ENCODE assay signal across 9 cellular contexts in genomic region chr22:25134028-25134427, GRCh38.
DNase-seq lines count a peak whose midpoint lies in the region; ATAC-seq and TF ChIP-seq lines count a peak whose summit lies in the region.
"Had no signal": no experiment of that assay in that cellular context is flagged by ENCODE, and none has a peak within 500 bp of the region (broad histone marks: within the 10 kb centered on the region; RNA-seq: fewer than 3 reads in every experiment).

No MANE protein-coding gene starts in this region.

- H3K4me3 Mint-ChIP-seq in neural progenitor cell = no peak overlapping the region
- no peak overlapping the region for H3K4me3 Mint-ChIP-seq in activated CD4-positive, alpha-beta memory T cell treated with anti-CD3 and anti-CD28 coated beads for 36 hours
- H3K4me3 Mint-ChIP-seq: activated CD8-positive, alpha-beta memory T cell treated with anti-CD3 and anti-CD28 coated beads, Interleukin-2, amount 10 ng/mL, durations not matched to agents 7 days and 5 days; activated naive CD8-positive, alpha-beta T cell treated with anti-CD3 and anti-CD28 coated beads for 36 hours had no signal

- 64% methylated on average over 4 of the region's 4 CpGs for WGBS in hepatocyte (ENCODE audit: low lambda C conversion rate, missing lambda C conversion rate)

- H2AFZ ChIP-seq in hepatocyte (no peak overlapping the region), neural progenitor cell (replicated peaks) (no peak overlapping the region)

- H3K27ac ChIP-seq in SK-N-MC = no peak overlapping the region
- peak overlapping the region; percentile 47 for H3K27ac ChIP-seq in hepatocyte
- peak overlapping the region; percentile 11 for H3K27ac ChIP-seq in stomach smooth muscle (ENCODE audit: low read length)
- H3K27ac ChIP-seq in neural progenitor cell = no peak overlapping the region

- peaks cover 11% of the 10 kb centered on the region for H3K4me1 Mint-ChIP-seq in neural progenitor cell
- peaks cover 2% of the 10 kb centered on the region for H3K4me1 Mint-ChIP-seq in activated CD4-positive, alpha-beta memory T cell treated with anti-CD3 and anti-CD28 coated beads for 36 hours (ENCODE audit: low read depth)

- no peaks in the 10 kb centered on the region for H3K9me3 ChIP-seq in SK-N-MC (ENCODE audit: low read depth, low read length)
- H3K9me3 ChIP-seq in hepatocyte (ENCODE audit: low read depth) = no peaks in the 10 kb centered on the region
- peaks cover 0 to 2% of the 10 kb centered on the region in 2 donors for H3K9me3 ChIP-seq in stomach smooth muscle (ENCODE audit: control insufficient read depth in 2 of 2, low read length in 2 of 2)
- no peaks in the 10 kb centered on the region for H3K9me3 ChIP-seq in neural progenitor cell (ENCODE audit: low read depth)

- DNase-seq in NCI-H1105 treated with DMSO at 0.1 percent for 48 hours (lab: John Stamatoyannopoulos, UW) (peak; percentile 72), SK-N-MC (ENCODE audit: low read depth, low spot score) (peak; percentile 5), hepatocyte (ENCODE audit: low spot score) (no peak), neural progenitor cell (ENCODE audit: low spot score) (no peak)
- DNase-seq in activated CD4-positive, alpha-beta memory T cell treated with anti-CD3 and anti-CD28 coated beads for 36 hours = no peak
- DNase-seq: activated CD8-positive, alpha-beta memory T cell treated with anti-CD3 and anti-CD28 coated beads, Interleukin-2, amount 10 ng/mL, durations not matched to agents 7 days and 5 days; activated naive CD8-positive, alpha-beta T cell treated with anti-CD3 and anti-CD28 coated beads for 36 hours had no signal

- H3K9ac ChIP-seq in SK-N-MC (ENCODE audit: insufficient read length) (no peak overlapping the region), stomach smooth muscle (ENCODE audit: low read length in 2 of 2) (no peak overlapping the region), neural progenitor cell (no peak overlapping the region)

- H3K36me3 ChIP-seq in SK-N-MC (ENCODE audit: insufficient read depth, low read length) = no peaks in the 10 kb centered on the region
- H3K36me3 ChIP-seq in hepatocyte (replicated peaks; ENCODE audit: insufficient read depth, low read depth) = no peaks in the 10 kb centered on the region
- no peaks in the 10 kb centered on the region for H3K36me3 ChIP-seq in stomach smooth muscle (ENCODE audit: control insufficient read depth in 2 of 2, insufficient read depth in 2 of 2, low read length in 2 of 2)
- H3K36me3 ChIP-seq in neural progenitor cell = no peaks in the 10 kb centered on the region

- H4K20me1 ChIP-seq in hepatocyte (ENCODE audit: insufficient read depth, poor library complexity, severe bottlenecking) = no peaks in the 10 kb centered on the region
- H4K20me1 ChIP-seq in neural progenitor cell (ENCODE audit: low read depth) = peaks cover 64% of the 10 kb centered on the region

- H3K4me3 ChIP-seq in SK-N-MC (no peak overlapping the region), hepatocyte (no peak overlapping the region), stomach smooth muscle (ENCODE audit: low read length in 2 of 2) (no peak overlapping the region), neural progenitor cell (no peak overlapping the region)

- POLR2A ChIA-PET in activated CD4-positive, alpha-beta memory T cell treated with anti-CD3 and anti-CD28 coated beads for 36 hours (lab: Charles Lee) = no interaction called here

- H3K27me3 Mint-ChIP-seq in neural progenitor cell (ENCODE audit: insufficient read depth, low read depth) = peaks cover 3% of the 10 kb centered on the region
- no peaks in the 10 kb centered on the region for H3K27me3 Mint-ChIP-seq in activated CD4-positive, alpha-beta memory T cell treated with anti-CD3 and anti-CD28 coated beads for 36 hours
- H3K27me3 Mint-ChIP-seq: activated CD8-positive, alpha-beta memory T cell treated with anti-CD3 and anti-CD28 coated beads, Interleukin-2, amount 10 ng/mL, durations not matched to agents 7 days and 5 days; activated naive CD8-positive, alpha-beta T cell treated with anti-CD3 and anti-CD28 coated beads for 36 hours had no signal

- H3K9me3 Mint-ChIP-seq in neural progenitor cell = no peaks in the 10 kb centered on the region
- no peaks in the 10 kb centered on the region for H3K9me3 Mint-ChIP-seq in activated CD4-positive, alpha-beta memory T cell treated with anti-CD3 and anti-CD28 coated beads for 36 hours
- H3K9me3 Mint-ChIP-seq: activated naive CD8-positive, alpha-beta T cell treated with anti-CD3 and anti-CD28 coated beads for 36 hours had no signal

- TF ChIP-seq CTCF in hepatocyte (IDR thresholded peaks at IDR 0.05; ENCODE audit: poor library complexity) (no peak), neural progenitor cell (IDR thresholded peaks at IDR 0.05) (no peak)

- H3K4me2 ChIP-seq in hepatocyte = no peak overlapping the region
- no peak overlapping the region for H3K4me2 ChIP-seq in neural progenitor cell

- H3K9me2 ChIP-seq in hepatocyte (replicated peaks; ENCODE audit: insufficient read depth) = no peaks in the 10 kb centered on the region

- CTCF ChIA-PET in activated CD4-positive, alpha-beta memory T cell treated with anti-CD3 and anti-CD28 coated beads for 36 hours (lab: Charles Lee) = no interaction called here

- H3K27me3 ChIP-seq in hepatocyte = no peaks in the 10 kb centered on the region
- no peaks in the 10 kb centered on the region for H3K27me3 ChIP-seq in stomach smooth muscle (ENCODE audit: control insufficient read depth in 1 of 2, insufficient read depth in 2 of 2, low read length in 2 of 2)
- H3K27me3 ChIP-seq in neural progenitor cell = no peaks in the 10 kb centered on the region

- no peaks in the 10 kb centered on the region for H3F3A ChIP-seq in neural progenitor cell (ENCODE audit: low read depth)

- peaks cover 1% of the 10 kb centered on the region for H3K36me3 Mint-ChIP-seq in neural progenitor cell
- peaks cover 4% of the 10 kb centered on the region for H3K36me3 Mint-ChIP-seq in activated CD4-positive, alpha-beta memory T cell treated with anti-CD3 and anti-CD28 coated beads for 36 hours

- intact Hi-C loops in activated CD4-positive, alpha-beta memory T cell treated with anti-CD3 and anti-CD28 coated beads for 36 hours (cut with micrococcal nuclease) = no loop called here

- H3K27ac Mint-ChIP-seq in neural progenitor cell = no peak overlapping the region
- H3K27ac Mint-ChIP-seq in activated CD4-positive, alpha-beta memory T cell treated with anti-CD3 and anti-CD28 coated beads for 36 hours = no peak overlapping the region
- H3K27ac Mint-ChIP-seq: activated CD8-positive, alpha-beta memory T cell treated with anti-CD3 and anti-CD28 coated beads, Interleukin-2, amount 10 ng/mL, durations not matched to agents 7 days and 5 days; activated naive CD8-positive, alpha-beta T cell treated with anti-CD3 and anti-CD28 coated beads for 36 hours had no signal

- H3K79me2 ChIP-seq in hepatocyte = peaks cover 22% of the 10 kb centered on the region
- H3K79me2 ChIP-seq in neural progenitor cell (ENCODE audit: low read depth) = no peaks in the 10 kb centered on the region

- ATAC-seq in GM19351 (IDR thresholded peaks at IDR 0.05; ENCODE audit: unreplicated experiment) = no peak
- ATAC-seq: activated CD8-positive, alpha-beta memory T cell treated with anti-CD3 and anti-CD28 coated beads, Interleukin-2, amount 10 ng/mL, durations not matched to agents 7 days and 5 days had no signal

- H3K4me1 ChIP-seq in hepatocyte (ENCODE audit: insufficient read depth) (peaks cover 18% of the 10 kb centered on the region), stomach smooth muscle (ENCODE audit: control insufficient read depth, insufficient read depth, low read length) (peaks cover 15% of the 10 kb centered on the region), neural progenitor cell (peaks cover 20% of the 10 kb centered on the region)

Comparison
In these comparisons a context has a peak if more than half of its experiments do, and no peak if none do; other contexts are left out.
1. DNase-seq: peak in NCI-H1105 treated with DMSO at 0.1 percent for 48 hours (single experiment) and SK-N-MC (single experiment); none in hepatocyte (single experiment), neural progenitor cell (single experiment) and activated CD4-positive, alpha-beta memory T cell treated with anti-CD3 and anti-CD28 coated beads for 36 hours (single experiment).
2. H3K27ac ChIP-seq: peak in hepatocyte (single experiment) and stomach smooth muscle (single experiment); none in SK-N-MC (single experiment) and neural progenitor cell (single experiment).